In genomic region chr2:46876741-46877384, GRCh38 we compare ENCODE assay signal across 1 cellular context.
TF ChIP-seq lines count a peak whose summit lies in the region.

No MANE protein-coding gene starts in this region.

TF ChIP-seq in K562, 482 proteins besides CTCF, POLR2A, EP300 and RAD21 (continued from another document):
- TF ChIP-seq NR2C1 (IDR thresholded peaks at IDR 0.05) (peak; percentile 21; the same call in 1 of the 2 replicates), NR2C1 (tag; IDR thresholded peaks at IDR 0.05) (0 out of 2 replicates have a peak, but pooled peaks have one; percentile 29), ZBTB17 (CRISPR knock-in tag; IDR thresholded peaks at IDR 0.05) (no peak), MAX (CRISPR knock-in tag; IDR thresholded peaks at IDR 0.05) (peak; percentile 55; the same call in 1 of the 2 replicates), IRF2 (CRISPR knock-in tag; IDR thresholded peaks at IDR 0.05) (no peak), PKNOX1 (IDR thresholded peaks at IDR 0.05) (peak; percentile 67), MTA3 (IDR thresholded peaks at IDR 0.05; ENCODE audit: borderline replicate concordance) (0 out of 2 replicates have a peak, but pooled peaks have one; percentile 24), ZC3H11A (IDR thresholded peaks at IDR 0.05; ENCODE audit: low read depth, low read length) (no peak), MITF (IDR thresholded peaks at IDR 0.05) (no peak), CTBP1 (IDR thresholded peaks at IDR 0.05; ENCODE audit: borderline replicate concordance) (0 out of 2 replicates have a peak, but pooled peaks have one; percentile 36), RBM14 (IDR thresholded peaks at IDR 0.05; ENCODE audit: borderline replicate concordance, insufficient read depth, low read depth, low read length) (no peak), MLX (CRISPR knock-in tag; conservative IDR thresholded peaks at IDR 0.05) (no peak), HBP1 (CRISPR knock-in tag; IDR thresholded peaks at IDR 0.05) (no peak)
